In the genomic region with DNA sequence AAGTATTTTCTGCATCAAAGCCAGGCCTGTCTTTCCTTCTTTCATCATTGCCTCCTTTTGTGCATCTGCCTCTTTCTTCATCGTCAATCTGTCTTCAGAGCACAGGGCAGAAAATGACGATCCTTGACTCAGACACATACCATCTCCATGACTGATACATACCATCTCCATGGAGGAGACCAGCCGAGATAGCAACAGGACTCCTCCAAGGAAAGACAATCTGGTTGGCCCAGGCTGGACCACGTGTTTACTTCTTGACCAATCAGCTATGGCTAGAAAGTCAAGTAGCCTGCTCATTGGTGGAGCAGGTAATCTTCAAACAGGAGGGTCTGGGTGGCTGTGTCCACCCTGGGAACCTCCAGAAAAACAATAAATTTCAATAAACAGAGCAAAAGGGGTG, we compare ENCODE assay signal across 16 cellular contexts.
DNase-seq lines count a peak whose midpoint lies in the region; ATAC-seq and TF ChIP-seq lines count a peak whose summit lies in the region.
"Had no signal": no experiment of that assay in that cellular context is flagged by ENCODE, and none has a peak within 500 bp of the region (broad histone marks: within the 10 kb centered on the region; RNA-seq: fewer than 3 reads in every experiment).

No MANE protein-coding gene starts in this region.

- H3K4me3 Mint-ChIP-seq in stimulated activated effector memory CD8-positive, alpha-beta T cell treated with anti-CD3 and anti-CD28 coated beads, Interleukin-12 subunit alpha, Interleukin-12 subunit beta, amount 100 ng/mL, for 72 hours: no peak overlapping the region
- H3K4me3 Mint-ChIP-seq: activated T-cell treated with anti-CD3 and anti-CD28 coated beads, Interleukin-2, amount 50 U/mL, for 24 hours had no signal

- H3K27ac ChIP-seq in RWPE1: no peak overlapping the region
- H3K27ac ChIP-seq: left lung, right lobe of liver had no signal

- H3K36me3 Mint-ChIP-seq in stimulated activated effector memory CD8-positive, alpha-beta T cell treated with anti-CD3 and anti-CD28 coated beads, Interleukin-12 subunit alpha, Interleukin-12 subunit beta, amount 100 ng/mL, for 72 hours: no peaks in the 10 kb centered on the region

- POLR2A ChIA-PET in RWPE1 (lab: Yijun Ruan, JAX; ENCODE audit: low non-redundant PET): no interaction called here

- peaks cover 2% of the 10 kb centered on the region for H3K9me3 Mint-ChIP-seq in stimulated activated effector memory CD8-positive, alpha-beta T cell treated with anti-CD3 and anti-CD28 coated beads, Interleukin-12 subunit alpha, Interleukin-12 subunit beta, amount 100 ng/mL, for 72 hours

- DNase-seq in H4 (ENCODE audit: low spot score): peak; percentile 13
- DNase-seq in RWPE1 (ENCODE audit: low spot score): peak; percentile 46
- DNase-seq in fibroblast of gingiva (ENCODE audit: low read depth): peak; percentile 16
- DNase-seq in stromal cell of bone marrow (ENCODE audit: low read depth): peak; percentile 13
- no peak for DNase-seq in NCI-H1105 (lab: John Stamatoyannopoulos, UW)
- DNase-seq in stimulated activated effector memory CD8-positive, alpha-beta T cell treated with anti-CD3 and anti-CD28 coated beads, Interleukin-12 subunit alpha, Interleukin-12 subunit beta, amount 100 ng/mL, for 72 hours (ENCODE audit: low spot score in 2 of 2): no peak
- DNase-seq in SHP77 (lab: John Stamatoyannopoulos, UW): no peak
- DNase-seq: activated CD4-positive, alpha-beta T cell treated with anti-CD3 and anti-CD28 coated beads for 1 hour; activated T-cell treated with anti-CD3 and anti-CD28 coated beads, Interleukin-2, amount 50 U/mL, for 24 hours; anterior cingulate cortex; Calu3; effector CD4-positive, alpha-beta T cell; glutamatergic neuron; left lung; NK-92 treated with Interleukin-12 subunit alpha and Interleukin-12 subunit beta, amount 100 ng/mL, for 24 hours had no signal

- CTCF ChIA-PET in RWPE1 (lab: Yijun Ruan, JAX): no interaction called here

- H3K27ac Mint-ChIP-seq in stimulated activated effector memory CD8-positive, alpha-beta T cell treated with anti-CD3 and anti-CD28 coated beads, Interleukin-12 subunit alpha, Interleukin-12 subunit beta, amount 100 ng/mL, for 72 hours: no peak overlapping the region
- H3K27ac Mint-ChIP-seq: activated T-cell treated with anti-CD3 and anti-CD28 coated beads, Interleukin-2, amount 50 U/mL, for 24 hours had no signal

- ATAC-seq in stimulated activated effector memory CD8-positive, alpha-beta T cell treated with anti-CD3 and anti-CD28 coated beads, Interleukin-12 subunit alpha, Interleukin-12 subunit beta, amount 100 ng/mL, for 72 hours: no peak
- ATAC-seq: left lung, right lobe of liver had no signal

- no peaks in the 10 kb centered on the region for H3K4me1 Mint-ChIP-seq in stimulated activated effector memory CD8-positive, alpha-beta T cell treated with anti-CD3 and anti-CD28 coated beads, Interleukin-12 subunit alpha, Interleukin-12 subunit beta, amount 100 ng/mL, for 72 hours

- no peak for TF ChIP-seq CTCF in RWPE1 (conservative IDR thresholded peaks at IDR 0.05; ENCODE audit: low read depth)

Comparison
In these comparisons a context has a peak if more than half of its experiments do, and no peak if none do; other contexts are left out.
1. DNase-seq: peak in H4 (single experiment), RWPE1 (single experiment), fibroblast of gingiva (single experiment) and stromal cell of bone marrow (single experiment); none in NCI-H1105 (single experiment), stimulated activated effector memory CD8-positive, alpha-beta T cell treated with anti-CD3 and anti-CD28 coated beads, Interleukin-12 subunit alpha, Interleukin-12 subunit beta, amount 100 ng/mL, for 72 hours (0 of 2) and SHP77 (0 of 2).